Comparison of ENCODE assay signal across 8 cellular contexts in the genomic region with DNA sequence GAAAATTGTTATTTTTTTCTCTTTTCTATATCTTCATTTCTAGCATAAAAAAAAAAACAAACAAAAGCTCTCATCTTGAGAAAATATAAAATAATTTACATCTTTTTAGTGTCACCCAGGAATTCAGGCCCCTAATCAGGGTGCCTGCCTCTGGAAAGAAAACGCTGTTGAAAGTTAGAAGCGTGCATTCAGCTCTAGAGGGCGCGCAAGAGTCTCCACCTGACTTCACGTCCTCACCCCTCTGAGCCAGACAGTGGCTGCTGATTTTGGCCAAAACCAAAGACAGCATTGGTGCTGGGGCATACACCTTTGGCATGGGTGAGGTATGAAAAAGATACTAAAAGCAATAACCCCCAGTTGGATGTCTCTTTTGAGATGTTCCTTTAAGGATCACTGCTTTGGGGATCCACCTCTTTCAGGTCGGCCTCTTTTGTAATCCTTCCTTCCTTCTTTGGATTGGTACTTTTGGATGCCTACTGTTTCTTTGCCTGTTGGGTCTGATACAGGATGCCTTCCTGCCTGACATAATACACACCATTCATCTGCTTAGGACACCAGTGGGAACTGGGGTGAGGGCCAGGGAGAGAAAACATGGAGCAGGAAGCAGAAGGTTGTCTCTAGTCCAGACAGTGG.
A peak's percentile ranks its signal among the peaks of the same experiment; 100 is the strongest.
DNase-seq lines count a peak whose midpoint lies in the region; ATAC-seq and TF ChIP-seq lines count a peak whose summit lies in the region.

No MANE protein-coding gene starts in this region.

- peak; percentile 60 for TF ChIP-seq CTCF in endothelial cell (IDR thresholded peaks at IDR 0.05; ENCODE audit: unreplicated experiment)

- H3K9me3 Mint-ChIP-seq in endothelial cell (ENCODE audit: unreplicated experiment) = no peaks in the 10 kb centered on the region

- H3K4me1 Mint-ChIP-seq in endothelial cell (ENCODE audit: unreplicated experiment) = peaks cover 4% of the 10 kb centered on the region

- peak; percentile 36 for DNase-seq in EL
- peak; percentile 49 for DNase-seq in SIG-M5 treated with dmso at 0.1 percent for 504 hours (lab: John Stamatoyannopoulos, UW; ENCODE audit: unreplicated experiment)
- peak; percentile 55 for DNase-seq in endothelial cell (ENCODE audit: low spot score)
- peak; percentile 13 for DNase-seq in stimulated activated CD4-positive, alpha-beta T cell treated with anti-CD3 and anti-CD28 coated beads, Interleukin-1b, Interleukin-23, amount 100 ng/mL, for 48 hours
- DNase-seq in superior temporal gyrus (ENCODE audit: extremely low spot score) = no peak

- peak overlapping the region; percentile 79 for H3K27ac Mint-ChIP-seq in endothelial cell (ENCODE audit: unreplicated experiment)

- peak; percentile 81 for ATAC-seq in HG02610 (IDR thresholded peaks at IDR 0.05; ENCODE audit: unreplicated experiment)
- no peak for ATAC-seq in HG03039 (IDR thresholded peaks at IDR 0.05; ENCODE audit: unreplicated experiment)
- ATAC-seq in HG03520 (IDR thresholded peaks at IDR 0.05; ENCODE audit: unreplicated experiment) = no peak

- no peaks in the 10 kb centered on the region for H3K36me3 Mint-ChIP-seq in endothelial cell (ENCODE audit: low read depth, unreplicated experiment)

- H3K27me3 Mint-ChIP-seq in endothelial cell (ENCODE audit: unreplicated experiment) = no peaks in the 10 kb centered on the region

- H3K4me3 Mint-ChIP-seq in endothelial cell (ENCODE audit: unreplicated experiment) = no peak overlapping the region
